Comparison of ENCODE assay signal across 22 cellular contexts in genomic region chr5:153256-153655, GRCh38. TPM values are rescaled to one million over a fixed set of nuclear protein-coding genes. Genes with fewer than 3 reads are reported as not detected.
DNase-seq lines count a peak whose midpoint lies in the region; ATAC-seq, FAIRE-seq and TF ChIP-seq lines count a peak whose summit lies in the region.
"Had no signal": no experiment of that assay in that cellular context is flagged by ENCODE, and none has a peak within 500 bp of the region (broad histone marks: within the 10 kb centered on the region; RNA-seq: fewer than 3 reads in every experiment).

No MANE protein-coding gene starts in this region.

- no peak for TF ChIP-seq RAD21 in IMR-90 (IDR thresholded peaks at IDR 0.05; ENCODE audit: low read length)

- dilution Hi-C loops in IMR-90 (cut with HindIII; ENCODE audit: low sequenced_read_pairs, unreplicated experiment) = no loop called here

- in situ Hi-C loops in IMR-90 (cut with MboI; ENCODE audit: low sequenced_read_pairs) = no loop called here

- H3K36me3 ChIP-seq in IMR-90 (ENCODE audit: control insufficient read depth, insufficient read depth, low read length) (no peaks in the 10 kb centered on the region), astrocyte (ENCODE audit: insufficient read depth, low read length) (peaks cover 6% of the 10 kb centered on the region)
- H3K36me3 ChIP-seq: vagina had no signal

- no peak overlapping the region for H2AK5ac ChIP-seq in IMR-90 (ENCODE audit: low read depth, low read length)

- H3K9me3 Mint-ChIP-seq in astrocyte (ENCODE audit: unreplicated experiment) = peaks cover 2% of the 10 kb centered on the region
- peaks cover 8% of the 10 kb centered on the region for H3K9me3 Mint-ChIP-seq in glutamatergic neuron (ENCODE audit: unreplicated experiment)
- H3K9me3 Mint-ChIP-seq in chondrocyte (ENCODE audit: low read depth) = peaks cover 7% of the 10 kb centered on the region

- peak; percentile 60 for ATAC-seq in IMR-90 (ENCODE audit: low read depth)
- ATAC-seq in HG03139 (IDR thresholded peaks at IDR 0.05; ENCODE audit: unreplicated experiment) = no peak
- no peak for ATAC-seq in esophagus mucosa
- ATAC-seq: left ventricle myocardium superior had no signal

- H4K5ac ChIP-seq in IMR-90 (ENCODE audit: low read depth, low read length) = no peak overlapping the region

- no peak overlapping the region for H3K23ac ChIP-seq in IMR-90 (ENCODE audit: low read depth, low read length)

- H3K27ac ChIP-seq in IMR-90 (ENCODE audit: insufficient read depth, low read length) (no peak overlapping the region), astrocyte (ENCODE audit: low read depth, low read length) (peak overlapping the region; percentile 84)
- H3K27ac ChIP-seq: KMS-11, vagina had no signal

- no peak overlapping the region for H3K18ac ChIP-seq in IMR-90 (ENCODE audit: low read depth, low read length)

- no peak overlapping the region for H4K91ac ChIP-seq in IMR-90 (ENCODE audit: insufficient read depth, low read depth, low read length)

- no peaks in the 10 kb centered on the region for H3K79me2 ChIP-seq in astrocyte (ENCODE audit: insufficient read depth, low read length)

- no peaks in the 10 kb centered on the region for H3K79me1 ChIP-seq in IMR-90 (ENCODE audit: low read depth in 1 of 2, low read length in 2 of 2)

- no peaks in the 10 kb centered on the region for H3K9me3 ChIP-seq in IMR-90 (ENCODE audit: control insufficient read depth, insufficient read depth, low read length)
- H3K9me3 ChIP-seq in astrocyte (ENCODE audit: insufficient read depth, low read depth, low read length) = no peaks in the 10 kb centered on the region
- H3K9me3 ChIP-seq: vagina had no signal

- no peak overlapping the region for H2BK20ac ChIP-seq in IMR-90 (ENCODE audit: low read depth, low read length)

- H3K4me3 Mint-ChIP-seq in astrocyte (ENCODE audit: unreplicated experiment) = no peak overlapping the region
- H3K4me3 Mint-ChIP-seq in glutamatergic neuron (ENCODE audit: unreplicated experiment) = no peak overlapping the region
- no peak overlapping the region for H3K4me3 Mint-ChIP-seq in chondrocyte (ENCODE audit: unreplicated experiment)
- H3K4me3 Mint-ChIP-seq: activated naive CD4-positive, alpha-beta T cell treated with anti-CD3 and anti-CD28 coated beads, Interleukin-2, amount 10 ng/mL, durations not matched to agents 7 days and 5 days; CD4-positive, alpha-beta memory T cell had no signal

- H2BK120ac ChIP-seq in IMR-90 (ENCODE audit: low read depth, low read length) = peak overlapping the region; percentile 5; the same call in 1 of the 2 replicates

- no peak for DNase-seq in AG09309 (ENCODE audit: low read depth)
- DNase-seq in IMR-90 = peak; percentile 80
- DNase-seq in astrocyte (ENCODE audit: low read depth) = peak; percentile 69
- DNase-seq in glutamatergic neuron = no peak
- no peak for DNase-seq in chondrocyte (ENCODE audit: low spot score)
- DNase-seq in GOT3 (lab: John Stamatoyannopoulos, UW) = no peak
- DNase-seq: activated CD4-positive, alpha-beta T cell treated with anti-CD3 and anti-CD28 coated beads, Interleukin-2, amount 50 U/mL, for 1 hour; activated naive CD4-positive, alpha-beta T cell treated with anti-CD3 and anti-CD28 coated beads, Interleukin-2, amount 10 ng/mL, durations not matched to agents 7 days and 5 days; CD4-positive, alpha-beta memory T cell; erythroblast; left ventricle myocardium superior; NCI-H1092; NCI-H2081 treated with DMSO at 0.1 percent for 48 hours; NCI-H524 had no signal

- H3K4me1 ChIP-seq in IMR-90 (ENCODE audit: control insufficient read depth, insufficient read depth, low read length) (no peaks in the 10 kb centered on the region), astrocyte (ENCODE audit: insufficient read depth, low read length) (peaks cover 29% of the 10 kb centered on the region)
- H3K4me1 ChIP-seq: vagina had no signal

- H3K14ac ChIP-seq in IMR-90 (replicated peaks; ENCODE audit: low read depth, low read length) = peak overlapping the region; percentile 49

- no peak overlapping the region for H2BK5ac ChIP-seq in IMR-90 (ENCODE audit: low read depth, low read length, poor library complexity, severe bottlenecking)

- H3K56ac ChIP-seq in IMR-90 (ENCODE audit: extremely low read depth, insufficient read depth, low read length) = no peak overlapping the region

- no peak overlapping the region; a peak in 1 of 4 replicates for H4K8ac ChIP-seq in IMR-90 (ENCODE audit: low read depth in 2 of 2, low read length in 2 of 2)

- no peak overlapping the region for H2BK15ac ChIP-seq in IMR-90 (ENCODE audit: low read depth, low read length)

- POLR2A ChIA-PET in IMR-90 (lab: Charles Lee; ENCODE audit: unreplicated experiment) = no interaction called here

- TF ChIP-seq POLR2A in IMR-90 (IDR thresholded peaks at IDR 0.05; ENCODE audit: low read depth, low read length) = no peak

- H3K4me3 ChIP-seq in AG09309 (ENCODE audit: control insufficient read depth, low read depth, low read length) (peak overlapping the region; percentile 18), IMR-90 (ENCODE audit: insufficient read depth, low read depth, low read length) (peak overlapping the region; percentile 2; the same call in 1 of the 2 replicates), astrocyte (ENCODE audit: insufficient read depth, low read depth, low read length) (no peak overlapping the region)
- H3K4me3 ChIP-seq: vagina had no signal

- CTCF ChIA-PET in IMR-90 (lab: Yijun Ruan, JAX) = no interaction called here

- H3K9ac ChIP-seq in IMR-90 (ENCODE audit: low read depth, low read length) (no peak overlapping the region), astrocyte (ENCODE audit: low read length) (peak overlapping the region; percentile 64)
- H3K9ac ChIP-seq: KMS-11 had no signal

- intact Hi-C loops in IMR-90 (cut with micrococcal nuclease) = no loop called here

- no peaks in the 10 kb centered on the region for H3K27me3 ChIP-seq in IMR-90 (ENCODE audit: control insufficient read depth, insufficient read depth, low read length)
- no peaks in the 10 kb centered on the region for H3K27me3 ChIP-seq in astrocyte (ENCODE audit: insufficient read depth, low read length)
- H3K27me3 ChIP-seq: vagina had no signal

- peak overlapping the region; percentile 57; the same call in 1 of the 2 replicates for H3K4me2 ChIP-seq in IMR-90 (ENCODE audit: low read depth, low read length)
- H3K4me2 ChIP-seq in astrocyte (ENCODE audit: low read length) = peak overlapping the region; percentile 58
- H3K4me2 ChIP-seq: KMS-11 had no signal

- peak overlapping the region; percentile 73 for H2AFZ ChIP-seq in IMR-90 (replicated peaks; ENCODE audit: low read length, poor library complexity)
- no peak overlapping the region for H2AFZ ChIP-seq in astrocyte (ENCODE audit: low read depth, low read length)

- no CpG with 5 or more reads among the region's 8 CpGs for WGBS in IMR-90 (ENCODE audit: extremely low coverage in 2 of 2, insufficient read length in 1 of 2), 2 experiments

- 0 out of 2 replicates have a peak overlapping the region, but pooled peaks have one; percentile 3 for H3K4ac ChIP-seq in IMR-90 (ENCODE audit: low read depth, low read length)

- BruUV-seq in IMR-90 (replicated peaks; lab: Mats Ljungman, UMichigan) = no TSS peak

- H3K36me3 Mint-ChIP-seq in astrocyte (ENCODE audit: low read depth, unreplicated experiment) (peaks cover 11% of the 10 kb centered on the region), glutamatergic neuron (ENCODE audit: unreplicated experiment) (peaks cover 20% of the 10 kb centered on the region), chondrocyte (ENCODE audit: low read depth) (peaks cover 3% of the 10 kb centered on the region)
- H3K36me3 Mint-ChIP-seq: activated naive CD4-positive, alpha-beta T cell treated with anti-CD3 and anti-CD28 coated beads, Interleukin-2, amount 10 ng/mL, durations not matched to agents 7 days and 5 days had no signal

- H3K27ac Mint-ChIP-seq in astrocyte (ENCODE audit: unreplicated experiment) (no peak overlapping the region), glutamatergic neuron (ENCODE audit: unreplicated experiment) (peak overlapping the region; percentile 39), chondrocyte (ENCODE audit: unreplicated experiment) (no peak overlapping the region)
- H3K27ac Mint-ChIP-seq: activated naive CD4-positive, alpha-beta T cell treated with anti-CD3 and anti-CD28 coated beads, Interleukin-2, amount 10 ng/mL, durations not matched to agents 7 days and 5 days; CD4-positive, alpha-beta memory T cell had no signal

- H4K20me1 ChIP-seq in IMR-90 (ENCODE audit: insufficient read depth, low read length) (no peaks in the 10 kb centered on the region), astrocyte (ENCODE audit: insufficient read depth, low read length) (no peaks in the 10 kb centered on the region)

- no peak overlapping the region for H2AK9ac ChIP-seq in IMR-90 (replicated peaks; ENCODE audit: low read depth, low read length, poor library complexity)

- H3K4me1 Mint-ChIP-seq in astrocyte (ENCODE audit: low read depth, unreplicated experiment) = peaks cover 5% of the 10 kb centered on the region
- H3K4me1 Mint-ChIP-seq in glutamatergic neuron (ENCODE audit: low read depth, unreplicated experiment) = peaks cover 15% of the 10 kb centered on the region
- peaks cover 24% of the 10 kb centered on the region for H3K4me1 Mint-ChIP-seq in chondrocyte (ENCODE audit: low read depth)
- H3K4me1 Mint-ChIP-seq: activated naive CD4-positive, alpha-beta T cell treated with anti-CD3 and anti-CD28 coated beads, Interleukin-2, amount 10 ng/mL, durations not matched to agents 7 days and 5 days; CD4-positive, alpha-beta memory T cell had no signal

- TF ChIP-seq CTCF in AG09309 (IDR thresholded peaks at IDR 0.05; ENCODE audit: control insufficient read depth, insufficient read depth, low read depth, low read length, missing control alignments) = no peak
- TF ChIP-seq CTCF in IMR-90 (conservative IDR thresholded peaks at IDR 0.05; ENCODE audit: low read depth, low read length) = no peak
- TF ChIP-seq CTCF in astrocyte (IDR thresholded peaks at IDR 0.05; ENCODE audit: insufficient read depth, low read depth, low read length) = no peak
- TF ChIP-seq CTCF in glutamatergic neuron (IDR thresholded peaks at IDR 0.05; ENCODE audit: partially characterized antibody, unreplicated experiment) = no peak
- TF ChIP-seq CTCF in chondrocyte (IDR thresholded peaks at IDR 0.05) = no peak

- H3K27me3 Mint-ChIP-seq in astrocyte (ENCODE audit: low read depth, unreplicated experiment) (peaks cover 17% of the 10 kb centered on the region), glutamatergic neuron (ENCODE audit: unreplicated experiment) (peaks cover 4% of the 10 kb centered on the region), chondrocyte (ENCODE audit: low read depth) (peaks cover 8% of the 10 kb centered on the region)
- H3K27me3 Mint-ChIP-seq: activated naive CD4-positive, alpha-beta T cell treated with anti-CD3 and anti-CD28 coated beads, Interleukin-2, amount 10 ng/mL, durations not matched to agents 7 days and 5 days had no signal

- FAIRE-seq in astrocyte (lab: Jason Lieb, UNC) = peak; percentile 23

- H3K9me1 ChIP-seq in IMR-90 (ENCODE audit: insufficient read depth, low read length) = no peaks in the 10 kb centered on the region; the same call in 1 of the 2 replicates

RNA-seq across cellular contexts. Expression of gene LRRC14B, which starts 38.0 kb away (rescaled TPM):
- total RNA-seq in IMR-90 (2012; rRNA removed) = not detected in 2 replicates
- not detected in 2 replicates for polyA plus RNA-seq in IMR-90 (2012; rRNA removed)
- not detected in 2 replicates for polyA plus RNA-seq in IMR-90 (2012; cell fraction: cytosol; rRNA removed)
- polyA plus RNA-seq in IMR-90 (2012; cell fraction: nucleus; rRNA removed; ENCODE audit: low replicate concordance) = 0.03 TPM in 1 of 2 replicates, not detected in the other
- total RNA-seq in astrocyte = not detected in 2 replicates
- total RNA-seq in glutamatergic neuron (ENCODE audit: unreplicated experiment) = not detected
- total RNA-seq in chondrocyte = not detected in 3 replicates
- not detected for total RNA-seq in esophagus mucosa
- total RNA-seq: A673; CD4-positive, alpha-beta memory T cell; dermis microvascular lymphatic vessel endothelial cell; mucosa of gallbladder; renal cortical epithelial cell; vagina had no signal

Comparison
In these comparisons a context has a peak if more than half of its experiments do, and no peak if none do; other contexts are left out.
1. DNase-seq: peak in IMR-90 (single experiment) and astrocyte (single experiment); none in AG09309 (single experiment), glutamatergic neuron (single experiment), chondrocyte (single experiment) and GOT3 (single experiment).